In genomic region chr10:13136651-13137050, GRCh38 we compare ENCODE assay signal across 22 cellular contexts. TPM values are rescaled to one million over a fixed set of nuclear protein-coding genes. Genes with fewer than 3 reads are reported as not detected.
DNase-seq lines count a peak whose midpoint lies in the region; ATAC-seq, FAIRE-seq and TF ChIP-seq lines count a peak whose summit lies in the region.
"Had no signal": no experiment of that assay in that cellular context is flagged by ENCODE, and none has a peak within 500 bp of the region (broad histone marks: within the 10 kb centered on the region; RNA-seq: fewer than 3 reads in every experiment).

No MANE protein-coding gene starts in this region.

- no peak overlapping the region for H3K4ac ChIP-seq in H1 (replicated peaks; ENCODE audit: insufficient read length, low read depth, low read length)

- H3K9me1 ChIP-seq in K562 (ENCODE audit: control insufficient read depth, insufficient read depth, low read length) = no peaks in the 10 kb centered on the region

- in situ Hi-C loops in K562 (cut with MboI) = no loop called here

- TF ChIP-seq CTCF in K562 (IDR thresholded peaks at IDR 0.05 in 2 of 3, conservative IDR thresholded peaks at IDR 0.05 in 1 of 3; ENCODE audit: insufficient read depth in 2 of 3, low read depth in 1 of 3, low read length in 3 of 3) (no peak), H1 (IDR thresholded peaks at IDR 0.05; ENCODE audit: control extremely low read depth in 1 of 3, insufficient read depth in 1 of 3, low read depth in 1 of 3, low read length in 3 of 3) (no peak)

- H3K27me3 ChIP-seq in K562 (ENCODE audit: control insufficient read depth in 2 of 2, insufficient read depth in 2 of 2, low read length in 2 of 2) (no peaks in the 10 kb centered on the region; a peak in 1 of 5 replicates), H1 (replicated peaks in 1 of 4; ENCODE audit: control insufficient read depth in 3 of 4, extremely low read depth in 1 of 4, insufficient read depth in 3 of 4, low read length in 3 of 4) (no peaks in the 10 kb centered on the region)
- H3K27me3 ChIP-seq: BLaER1 had no signal

- H3K23me2 ChIP-seq in H1 (ENCODE audit: low read depth, low read length) = no peaks in the 10 kb centered on the region

- FAIRE-seq in K562 (lab: Jason Lieb, UNC) (peak; percentile 29), H1 (lab: Jason Lieb, UNC) (peak; percentile 55)
- FAIRE-seq: A204.1, GM12892 had no signal

- no peaks in the 10 kb centered on the region for H3K79me1 ChIP-seq in H1 (ENCODE audit: low read depth, low read length)

- H3K4me2 ChIP-seq in K562 (ENCODE audit: insufficient read depth, low read length) (no peak overlapping the region), H1 (ENCODE audit: insufficient read depth in 1 of 2, low read depth in 2 of 2, low read length in 2 of 2) (no peak overlapping the region)
- H3K4me2 ChIP-seq: BLaER1 had no signal

- no peaks in the 10 kb centered on the region for H4K20me1 ChIP-seq in K562 (replicated peaks; ENCODE audit: control insufficient read depth, insufficient read depth, low read length)
- H4K20me1 ChIP-seq in H1 (replicated peaks in 1 of 2; ENCODE audit: control insufficient read depth in 1 of 2, insufficient read depth in 2 of 2, low read length in 2 of 2) = no peaks in the 10 kb centered on the region
- H4K20me1 ChIP-seq: BLaER1 had no signal

- H3K36me3 ChIP-seq in K562 (ENCODE audit: control insufficient read depth, insufficient read depth, low read length) (no peaks in the 10 kb centered on the region), H1 (ENCODE audit: control insufficient read depth in 2 of 4, insufficient read depth in 4 of 4, low read length in 3 of 4) (peaks cover 0 to 27% (median 10%) of the 10 kb centered on the region in 4 experiments; a peak in 5 of 8 replicates)

- no peak for TF ChIP-seq EP300 in K562 (IDR thresholded peaks at IDR 0.05; ENCODE audit: low read length)
- TF ChIP-seq EP300 in H1 (IDR thresholded peaks at IDR 0.05; ENCODE audit: borderline replicate concordance in 1 of 2, low read depth in 2 of 2, low read length in 2 of 2) = no peak

- POLR2A ChIA-PET in K562 (lab: Yijun Ruan, JAX) = no interaction called here
- POLR2A ChIA-PET in H1 (lab: Charles Lee; ENCODE audit: partially characterized antibody) = interaction anchor here (1.2 to 1.4 kb wide), 2 partner anchors 10 to 17 kb away, joined by 3 to 5 read pairs; no protein-coding TSS in a partner anchor

- CTCF ChIA-PET in K562 (lab: Yijun Ruan, JAX; ENCODE audit: low intra/inter-chr PET ratio) = interaction anchor here (0.6 kb wide), 1 partner anchor 299 kb away, joined by 3 read pairs; no protein-coding TSS in a partner anchor
- CTCF ChIA-PET in H1 (lab: Charles Lee; ENCODE audit: partially characterized antibody) = interaction anchor here (0.8 to 1.0 kb wide), 2 partner anchors 18 to 43 kb away, joined by 3 read pairs; no protein-coding TSS in a partner anchor

- H3K14ac ChIP-seq in H1 (ENCODE audit: insufficient read length) = no peak overlapping the region

- H2AK5ac ChIP-seq in H1 (ENCODE audit: low read depth, low read length) = no peak overlapping the region

- no peak overlapping the region for H2AFZ ChIP-seq in K562 (ENCODE audit: low read depth, low read length)
- H2AFZ ChIP-seq in H1 (ENCODE audit: low read length) = no peak overlapping the region

- TF ChIP-seq RAD21 in K562 (CRISPR knock-in tag; conservative IDR thresholded peaks at IDR 0.05 in 1 of 2, IDR thresholded peaks at IDR 0.05 in 1 of 2) = no peak
- no peak for TF ChIP-seq RAD21 in H1 (IDR thresholded peaks at IDR 0.05 in 1 of 2, conservative IDR thresholded peaks at IDR 0.05 in 1 of 2; ENCODE audit: low read depth in 2 of 2, low read length in 2 of 2)

- H3K18ac ChIP-seq in H1 (ENCODE audit: extremely low read depth, low read length) = no peak overlapping the region

- H2BK20ac ChIP-seq in H1 (ENCODE audit: low read length) = no peak overlapping the region

- no peak overlapping the region for H3K4me3 ChIP-seq in K562
- no peak overlapping the region for H3K4me3 ChIP-seq in H1 (ENCODE audit: extremely low read depth in 1 of 4, insufficient read depth in 2 of 4, low read depth in 3 of 4, low read length in 4 of 4)
- H3K4me3 ChIP-seq: BLaER1 had no signal

- H3K27ac ChIP-seq in K562 (ENCODE audit: extremely low read depth, low read depth, low read length) = no peak overlapping the region
- 0 out of 2 replicates have a peak overlapping the region, but pooled peaks have one; percentile 36 for H3K27ac ChIP-seq in H1 (ENCODE audit: low read depth, low read length)
- H3K27ac ChIP-seq: 22Rv1, BLaER1, C4-2B had no signal

- no peak overlapping the region for H4K8ac ChIP-seq in H1 (ENCODE audit: extremely low read depth, insufficient read depth, low read length)

- H2BK120ac ChIP-seq in H1 (replicated peaks; ENCODE audit: low read depth, low read length) = no peak overlapping the region

- intact Hi-C loops in K562 (cut with micrococcal nuclease) = no loop called here

- H4K5ac ChIP-seq in H1 (ENCODE audit: insufficient read length, low read depth, low read length) = no peak overlapping the region

- no peak overlapping the region for H4K91ac ChIP-seq in H1 (replicated peaks; ENCODE audit: insufficient read length, low read length)

- H2BK12ac ChIP-seq in H1 (ENCODE audit: low read depth, low read length) = no peak overlapping the region

- no peak overlapping the region for H3K9ac ChIP-seq in K562 (ENCODE audit: insufficient read depth in 1 of 2, low read depth in 2 of 2, low read length in 2 of 2)
- no peak overlapping the region for H3K9ac ChIP-seq in H1 (replicated peaks in 1 of 4; ENCODE audit: extremely low read depth in 1 of 4, low read depth in 3 of 4, low read length in 3 of 4)
- H3K9ac ChIP-seq: BLaER1 had no signal

- H3K4me1 ChIP-seq in K562 (replicated peaks in 1 of 2; ENCODE audit: control insufficient read depth in 2 of 2, insufficient read depth in 2 of 2, low read length in 2 of 2) = no peaks in the 10 kb centered on the region; a peak in 1 of 5 replicates
- peaks cover 0 to 8% (median 2%) of the 10 kb centered on the region in 4 experiments; a peak in 3 of 7 replicates for H3K4me1 ChIP-seq in H1 (replicated peaks in 1 of 4; ENCODE audit: control insufficient read depth in 3 of 4, insufficient read depth in 4 of 4, low read length in 3 of 4)
- H3K4me1 ChIP-seq: BLaER1, Caco-2 had no signal

- TF ChIP-seq POLR2A in K562 (conservative IDR thresholded peaks at IDR 0.05) (no peak), H1 (IDR thresholded peaks at IDR 0.05; ENCODE audit: control extremely low read depth in 1 of 2, low read depth in 2 of 2, low read length in 2 of 2) (no peak)

- H3K79me2 ChIP-seq in K562 (ENCODE audit: control insufficient read depth, insufficient read depth, low read length) (no peaks in the 10 kb centered on the region), H1 (ENCODE audit: control insufficient read depth in 1 of 2, insufficient read depth in 2 of 2, low read length in 2 of 2) (no peaks in the 10 kb centered on the region)

- BruUV-seq in K562 (replicated peaks; lab: Mats Ljungman, UMichigan) = no TSS peak

- ATAC-seq in K562 = peak; percentile 56; the same call in 2 of the 3 replicates
- no peak for ATAC-seq in HG03196 (IDR thresholded peaks at IDR 0.05; ENCODE audit: unreplicated experiment)
- ATAC-seq: CD8-positive, alpha-beta T cell had no signal

- DNase-seq in DMS 273 (lab: John Stamatoyannopoulos, UW; ENCODE audit: unreplicated experiment) = peak; percentile 2
- no peak for DNase-seq in DMS 273 treated with DMSO at 0.1 percent for 48 hours (lab: John Stamatoyannopoulos, UW)
- peak; percentile 55 for DNase-seq in NCI-H82 (lab: John Stamatoyannopoulos, UW)
- DNase-seq in K562 (ENCODE audit: extremely low read depth in 1 of 4, low spot score in 3 of 4) = no peak
- DNase-seq in H1 (ENCODE audit: low read depth in 1 of 2, low spot score in 2 of 2) = no peak
- no peak for DNase-seq in activated CD4-positive, alpha-beta T cell treated with anti-CD3 and anti-CD28 coated beads for 48 hours
- DNase-seq in islet precursor cell = no peak
- DNase-seq: Caco-2; CD4-positive, CD25-positive, alpha-beta regulatory T cell; CD8-positive, alpha-beta T cell; DMS53; DMS79 treated with DMSO at 0.1 percent for 48 hours; GF-D8; GOT3; H7; HCEC 1CT had no signal

- no peak overlapping the region for H2BK5ac ChIP-seq in H1 (ENCODE audit: low read depth, low read length)

- WGBS in K562 (ENCODE audit: insufficient coverage, low coverage, missing lambda C conversion rate) = 31% methylated on average over 8 of the region's 8 CpGs
- WGBS in H1 (ENCODE audit: extremely low coverage in 1 of 2, insufficient coverage in 1 of 2, insufficient read length in 1 of 2, insufficient replicate concordance in 2 of 2, low coverage in 1 of 2, low lambda C conversion rate in 2 of 2, missing lambda C conversion rate in 1 of 2), 2 experiments = 92% methylated on average over 8 of the region's 8 CpGs; no CpG with 5 or more reads in 1 of the 2 experiments

- H3K56ac ChIP-seq in H1 (replicated peaks; ENCODE audit: insufficient read length, low read depth, low read length) = no peak overlapping the region

- no peak overlapping the region for H2BK15ac ChIP-seq in H1 (ENCODE audit: low read length)

- no peak overlapping the region for H3K23ac ChIP-seq in H1 (ENCODE audit: insufficient read length)

- H3K9me3 ChIP-seq in K562 (replicated peaks; ENCODE audit: control insufficient read depth, insufficient read depth, low read depth, low read length) = no peaks in the 10 kb centered on the region
- no peaks in the 10 kb centered on the region for H3K9me3 ChIP-seq in H1 (ENCODE audit: insufficient read depth in 2 of 2, low read depth in 1 of 2, low read length in 1 of 2)
- H3K9me3 ChIP-seq: BLaER1, Caco-2 had no signal

RNA-seq across cellular contexts. Expression of gene MCM10, which starts 24.7 kb away (rescaled TPM):
- total RNA-seq in K562 (2011; cell fraction: chromatin; rRNA removed; ENCODE audit: low replicate concordance) = 70.9 and 136 TPM in 2 replicates
- 37.0 and 42.4 TPM in 2 replicates for total RNA-seq in K562 (2011; cell fraction: nucleolus; rRNA removed)
- 41.4 and 42.4 TPM in 2 replicates for total RNA-seq in K562 (2011; cell fraction: nucleoplasm; rRNA removed)
- total RNA-seq in K562 (2014; rRNA removed) (59.0 and 61.1 TPM in 2 replicates), K562 (2014; rRNA removed; fragmentation: Illumina TruSeq; extraction: Trizol) (54.6 and 61.9 TPM in 2 replicates), K562 (2015; rRNA removed; fragmentation: Illumina TruSeq; extraction: Trizol) (55.2 and 56.4 TPM in 2 replicates), K562 (2021) (59.4 and 68.1 TPM in 2 replicates)
- polyA plus RNA-seq in K562 (2011; rRNA removed) (18.7 and 25.9 TPM in 2 replicates), K562 (2014; fragmentation: Illumina TruSeq; extraction: Trizol) (40.0 and 48.0 TPM in 2 replicates), K562 (2014; fragmentation: Nextera tagmentation; extraction: Ambion mirVana) (10 to 100 TPM; 10.4 to 26.1 TPM), K562 (2014; rRNA removed) (32.7 and 34.3 TPM in 2 replicates), H1 (2011; rRNA removed) (6.8 and 9.8 TPM in 2 replicates)
- polyA plus RNA-seq in K562 (2011; cell fraction: cytosol; rRNA removed) = 8.2 and 9.0 TPM in 2 replicates
- polyA plus RNA-seq in K562 (2011; cell fraction: nucleus; rRNA removed) = 21.4 and 24.5 TPM in 2 replicates
- polyA plus RNA-seq in K562 (2012) = 18.1 and 26.1 TPM in 2 replicates
- polyA minus RNA-seq in K562 (2011; rRNA and poly(A)+ RNA removed) = 34.5 and 37.9 TPM in 2 replicates
- polyA minus RNA-seq in K562 (2011; cell fraction: cytosol; rRNA and poly(A)+ RNA removed) = 18.7 and 25.1 TPM in 2 replicates
- 33.0 and 42.0 TPM in 2 replicates for polyA minus RNA-seq in K562 (2011; cell fraction: nucleus; rRNA and poly(A)+ RNA removed)
- total RNA-seq in H1 (2021; fragmentation: NEBNext Ultra II Directional; extraction: Animal tissue kit (Norgen Biotek cat#: 25700)) = 59.0 and 60.3 TPM in 2 replicates
- polyA plus RNA-seq in H1 (2011; cell fraction: cytosol; rRNA removed) = 16.0 TPM
- 16.2 TPM for polyA plus RNA-seq in H1 (2011; cell fraction: nucleus; rRNA removed)
- 25.3 to 39.9 TPM (median 30.4 TPM) in 4 replicates for polyA plus RNA-seq in H1 (2012, experiment 1 of 2)
- polyA plus RNA-seq in H1 (2012, experiment 2 of 2) = 1.5 TPM
- 26.6 TPM for polyA plus RNA-seq in H1 (2013, experiment 1 of 2)
- 27.4 TPM for polyA plus RNA-seq in H1 (2013, experiment 2 of 2)
- 26.6 and 30.2 TPM in 2 replicates for polyA minus RNA-seq in H1 (2011; rRNA and poly(A)+ RNA removed)
- 21.7 TPM for polyA minus RNA-seq in H1 (2011; cell fraction: cytosol; rRNA and poly(A)+ RNA removed)
- polyA minus RNA-seq in H1 (2011; cell fraction: nucleus; rRNA and poly(A)+ RNA removed) = 51.6 TPM

RNA-seq across cellular contexts. Expression of gene OPTN, which starts 36.7 kb away (rescaled TPM):
- 3.1 and 10.3 TPM in 2 replicates for total RNA-seq in K562 (2011; cell fraction: chromatin; rRNA removed; ENCODE audit: low replicate concordance)
- total RNA-seq in K562 (2011; cell fraction: nucleolus; rRNA removed) = 1.6 and 1.7 TPM in 2 replicates
- 3.6 and 8.3 TPM in 2 replicates for total RNA-seq in K562 (2011; cell fraction: nucleoplasm; rRNA removed)
- 5.8 and 6.0 TPM in 2 replicates for total RNA-seq in K562 (2014; rRNA removed)
- total RNA-seq in K562 (2014; rRNA removed; fragmentation: Illumina TruSeq; extraction: Trizol) = 4.7 and 4.8 TPM in 2 replicates
- 3.0 and 3.4 TPM in 2 replicates for total RNA-seq in K562 (2015; rRNA removed; fragmentation: Illumina TruSeq; extraction: Trizol)
- 5.3 and 6.8 TPM in 2 replicates for total RNA-seq in K562 (2021)
- polyA plus RNA-seq in K562 (2011; rRNA removed) = 4.6 and 5.0 TPM in 2 replicates
- polyA plus RNA-seq in K562 (2011; cell fraction: cytosol; rRNA removed) = 0.79 and 1.8 TPM in 2 replicates
- polyA plus RNA-seq in K562 (2011; cell fraction: nucleus; rRNA removed) = 3.9 and 4.8 TPM in 2 replicates
- polyA plus RNA-seq in K562 (2012) = 13.6 and 29.9 TPM in 2 replicates
- 5.2 and 5.3 TPM in 2 replicates for polyA plus RNA-seq in K562 (2014; fragmentation: Illumina TruSeq; extraction: Trizol)
- polyA plus RNA-seq in K562 (2014; fragmentation: Nextera tagmentation; extraction: Ambion mirVana) = 1 to 10 TPM; 2.2 to 2.4 TPM
- polyA plus RNA-seq in K562 (2014; rRNA removed) = 4.1 and 5.1 TPM in 2 replicates
- polyA minus RNA-seq in K562 (2011; rRNA and poly(A)+ RNA removed) = 5.0 and 5.8 TPM in 2 replicates
- polyA minus RNA-seq in K562 (2011; cell fraction: cytosol; rRNA and poly(A)+ RNA removed) = 1.9 and 4.8 TPM in 2 replicates
- polyA minus RNA-seq in K562 (2011; cell fraction: nucleus; rRNA and poly(A)+ RNA removed) = 1.3 and 2.6 TPM in 2 replicates
- total RNA-seq in H1 (2021; fragmentation: NEBNext Ultra II Directional; extraction: Animal tissue kit (Norgen Biotek cat#: 25700)) = 17.7 and 20.1 TPM in 2 replicates
- polyA plus RNA-seq in H1 (2011; rRNA removed) = 4.8 and 7.2 TPM in 2 replicates
- polyA plus RNA-seq in H1 (2011; cell fraction: cytosol; rRNA removed) = 9.7 TPM
- polyA plus RNA-seq in H1 (2011; cell fraction: nucleus; rRNA removed) = 14.6 TPM
- 21.9 to 32.7 TPM (median 27.6 TPM) in 4 replicates for polyA plus RNA-seq in H1 (2012, experiment 1 of 2)
- polyA plus RNA-seq in H1 (2012, experiment 2 of 2) = 1.1 TPM
- 4.4 TPM for polyA plus RNA-seq in H1 (2013, experiment 1 of 2)
- 4.3 TPM for polyA plus RNA-seq in H1 (2013, experiment 2 of 2)
- 4.4 and 9.6 TPM in 2 replicates for polyA minus RNA-seq in H1 (2011; rRNA and poly(A)+ RNA removed)
- 7.4 TPM for polyA minus RNA-seq in H1 (2011; cell fraction: cytosol; rRNA and poly(A)+ RNA removed)
- 16.2 TPM for polyA minus RNA-seq in H1 (2011; cell fraction: nucleus; rRNA and poly(A)+ RNA removed)

Comparison
In these comparisons a context has a peak if more than half of its experiments do, and no peak if none do; other contexts are left out.
1. DNase-seq: peak in DMS 273 (single experiment) and NCI-H82 (single experiment); none in DMS 273 treated with DMSO at 0.1 percent for 48 hours (single experiment), K562 (0 of 4), H1 (0 of 2), activated CD4-positive, alpha-beta T cell treated with anti-CD3 and anti-CD28 coated beads for 48 hours (single experiment) and islet precursor cell (single experiment).